In genomic region chr5:65459995-65460394, GRCh38 we compare ENCODE assay signal across 24 cellular contexts.
"Had no signal": no experiment of that assay in that cellular context is flagged by ENCODE, and none has a peak within 500 bp of the region (broad histone marks: within the 10 kb centered on the region; RNA-seq: fewer than 3 reads in every experiment).

No MANE protein-coding gene starts in this region.

- ATAC-seq: PC-3, Right ventricle myocardium inferior had no signal

- H3K4me3 ChIP-seq: MG63, Peyer's patch, SJCRH30, SK-N-MC had no signal

- H3K27me3 ChIP-seq: MG63, Peyer's patch, SJCRH30 had no signal

- H3K9me3 ChIP-seq: MG63, Peyer's patch, SJCRH30 had no signal

- H3K4me1 ChIP-seq: Peyer's patch had no signal

- H3K27ac ChIP-seq: Peyer's patch, SJCRH30, SK-N-MC had no signal

- DNase-seq: Karpas-422; KG1; MG63; NCI-H1092; NCI-H1105 treated with DMSO at 0.1 percent for 48 hours; NCI-H1417 treated with DMSO at 0.1 percent for 48 hours; NCI-H146; NCI-H1694 treated with DMSO at 0.1 percent for 48 hours; NCI-H1930; NCI-H2081; NCI-H2107; NCI-H2227 treated with DMSO at 0.1 percent for 48 hours; NCI-H446; NCI-H510A; NCI-H524 treated with DMSO at 0.1 percent for 48 hours; NCI-H69; NCI-H774; NK-92 treated with Interleukin-12 subunit alpha and Interleukin-12 subunit beta, amount 100 ng/mL, for 24 hours; PC-3; Peyer's patch; SHP77 treated with DMSO at 0.1 percent for 48 hours; SJCRH30 had no signal

- H3K36me3 ChIP-seq: Peyer's patch had no signal
